8 cellular contexts compared by ENCODE assay signal in genomic region chr6:160455484-160456213, GRCh38.
DNase-seq lines count a peak whose midpoint lies in the region; ATAC-seq, FAIRE-seq and TF ChIP-seq lines count a peak whose summit lies in the region.

No MANE protein-coding gene starts in this region.

- ATAC-seq in GM21619 (IDR thresholded peaks at IDR 0.05; ENCODE audit: unreplicated experiment) (peak; percentile 79), K562 (peak; percentile 94)

- POLR2A ChIA-PET in K562 (lab: Yijun Ruan, JAX) = no interaction called here

- CTCF ChIA-PET in K562 (lab: Yijun Ruan, JAX; ENCODE audit: low intra/inter-chr PET ratio) = interaction anchor here (0.7 to 2.4 kb wide), 7 partner anchors 317 to 1446 kb away, joined by 3 to 19 read pairs (median 3); no protein-coding TSS in a partner anchor

- H3K9me3 ChIP-seq in K562 (replicated peaks; ENCODE audit: control insufficient read depth, insufficient read depth, low read depth, low read length) = no peaks in the 10 kb centered on the region

- no peaks in the 10 kb centered on the region for H3K9me1 ChIP-seq in K562 (ENCODE audit: control insufficient read depth, insufficient read depth, low read length)

- no peaks in the 10 kb centered on the region for H3K9me3 Mint-ChIP-seq in immature natural killer cell

- no peak overlapping the region for H3K27ac ChIP-seq in K562 (ENCODE audit: extremely low read depth, low read depth, low read length)

- 2% methylated on average over 10 of the region's 11 CpGs for WGBS in K562 (ENCODE audit: insufficient coverage, low coverage, missing lambda C conversion rate)

- TF ChIP-seq POLR2A in K562 (conservative IDR thresholded peaks at IDR 0.05) = no peak

- H3K79me2 ChIP-seq in K562 (ENCODE audit: control insufficient read depth, insufficient read depth, low read length) = no peaks in the 10 kb centered on the region

- no peak overlapping the region for H3K4me3 Mint-ChIP-seq in immature natural killer cell

- peaks cover 0 to 9% (median 0%) of the 10 kb centered on the region in 3 donors for H3K27me3 Mint-ChIP-seq in immature natural killer cell (ENCODE audit: low read depth in 3 of 3)

- H3K4me2 ChIP-seq in K562 (ENCODE audit: insufficient read depth, low read length) = no peak overlapping the region

- DNase-seq in EH (ENCODE audit: low read depth) (peak; percentile 60), Kasumi-1 (lab: John Stamatoyannopoulos, UW) (peak; percentile 56 to 63), T1000 (lab: John Stamatoyannopoulos, UW) (peak; percentile 48), K562 (ENCODE audit: extremely low read depth in 1 of 4, low spot score in 3 of 4) (peak; percentile 69 to 84 (median 81)), immature natural killer cell (peak; percentile 67 to 74 (median 72)), OCI-M2 (lab: John Stamatoyannopoulos, UW; ENCODE audit: unreplicated experiment) (no peak)
- peak; percentile 50 to 51 for DNase-seq in stimulated activated CD4-positive, alpha-beta T cell treated with anti-CD3 and anti-CD28 coated beads, Interleukin-12 subunit alpha, Interleukin-12 subunit beta, amount 100 ng/mL, for 24 hours (ENCODE audit: low read depth in 2 of 2)

- peaks cover 10 to 18% of the 10 kb centered on the region in 2 experiments for H3K27me3 ChIP-seq in K562 (ENCODE audit: control insufficient read depth in 2 of 2, insufficient read depth in 2 of 2, low read length in 2 of 2)

- no peaks in the 10 kb centered on the region; the same call in 1 of the 2 replicates for H4K20me1 ChIP-seq in K562 (replicated peaks; ENCODE audit: control insufficient read depth, insufficient read depth, low read length)

- TF ChIP-seq EP300 in K562 (IDR thresholded peaks at IDR 0.05; ENCODE audit: low read length) = no peak

- BruUV-seq in K562 (replicated peaks; lab: Mats Ljungman, UMichigan) = no TSS peak

- FAIRE-seq in K562 (lab: Jason Lieb, UNC) = peak; percentile 88

- no peaks in the 10 kb centered on the region for H3K4me1 Mint-ChIP-seq in immature natural killer cell

- H3K36me3 ChIP-seq in K562 (ENCODE audit: control insufficient read depth, insufficient read depth, low read length) = no peaks in the 10 kb centered on the region

- peak; percentile 92 to 97 (median 96) for TF ChIP-seq CTCF in K562 (IDR thresholded peaks at IDR 0.05 in 2 of 3, conservative IDR thresholded peaks at IDR 0.05 in 1 of 3; ENCODE audit: insufficient read depth in 2 of 3, low read depth in 1 of 3, low read length in 3 of 3)

- intact Hi-C loops in K562 (cut with micrococcal nuclease) = loop anchor here (1.0 to 10.0 kb wide), 5 partner anchors 80 to 592 kb away; no protein-coding TSS in a partner anchor

- H3K36me3 Mint-ChIP-seq in immature natural killer cell = peaks cover 22 to 35% (median 31%) of the 10 kb centered on the region in 3 donors

- in situ Hi-C loops in K562 (cut with MboI) = loop anchor here (5.0 to 10.0 kb wide), 2 partner anchors 313 to 591 kb away; no protein-coding TSS in a partner anchor

- no peak overlapping the region for H3K4me3 ChIP-seq in K562

- peak; percentile 97 for TF ChIP-seq RAD21 in K562 (CRISPR knock-in tag; conservative IDR thresholded peaks at IDR 0.05 in 1 of 2, IDR thresholded peaks at IDR 0.05 in 1 of 2)

- no peak overlapping the region for H3K27ac Mint-ChIP-seq in immature natural killer cell

- no peaks in the 10 kb centered on the region for H3K4me1 ChIP-seq in K562 (replicated peaks in 1 of 2; ENCODE audit: control insufficient read depth in 2 of 2, insufficient read depth in 2 of 2, low read length in 2 of 2)

- no peak overlapping the region for H2AFZ ChIP-seq in K562 (ENCODE audit: low read depth, low read length)

- H3K9ac ChIP-seq in K562 (ENCODE audit: insufficient read depth in 1 of 2, low read depth in 2 of 2, low read length in 2 of 2) = no peak overlapping the region

TF ChIP-seq in K562, 482 proteins besides CTCF, POLR2A, EP300 and RAD21 (continues in another document):
- TF ChIP-seq ZFP36 (IDR thresholded peaks at IDR 0.05; ENCODE audit: low read depth, low read length, partially characterized antibody) = peak; percentile 18
- peak; percentile 39; the same call in 1 of the 2 replicates for TF ChIP-seq MTA3 (IDR thresholded peaks at IDR 0.05; ENCODE audit: borderline replicate concordance)
- TF ChIP-seq THAP12 (CRISPR knock-in tag; IDR thresholded peaks at IDR 0.05) = no peak
- TF ChIP-seq CCNT2 (IDR thresholded peaks at IDR 0.05; ENCODE audit: borderline replicate concordance, extremely low read depth, insufficient read length, low read depth, low read length) = no peak
- TF ChIP-seq VEZF1 (CRISPR knock-in tag; IDR thresholded peaks at IDR 0.05) = peak; percentile 79
- TF ChIP-seq RFX7 (CRISPR knock-in tag; IDR thresholded peaks at IDR 0.05) = no peak
- TF ChIP-seq POLR3G (IDR thresholded peaks at IDR 0.05; ENCODE audit: extremely low read depth, insufficient read length, insufficient replicate concordance) = no peak
- no peak for TF ChIP-seq SRSF7 (optimal IDR thresholded peaks at IDR 0.05; ENCODE audit: low read depth, low read length)
- no peak for TF ChIP-seq ZBED1 (IDR thresholded peaks at IDR 0.05)
- TF ChIP-seq PHF21A (IDR thresholded peaks at IDR 0.05; ENCODE audit: borderline replicate concordance, low read depth) = no peak
- TF ChIP-seq CC2D1A (IDR thresholded peaks at IDR 0.05) = 0 out of 2 replicates have a peak, but pooled peaks have one; percentile 45
- TF ChIP-seq MYC (IDR thresholded peaks at IDR 0.05; ENCODE audit: low read depth, low read length) = 0 out of 2 replicates have a peak, but pooled peaks have one; percentile 24
- no peak for TF ChIP-seq MYC (CRISPR knock-in tag; IDR thresholded peaks at IDR 0.05; ENCODE audit: borderline replicate concordance, low read depth)
- TF ChIP-seq ZNF316 (IDR thresholded peaks at IDR 0.05) = no peak
- TF ChIP-seq SMC3 (conservative IDR thresholded peaks at IDR 0.05; ENCODE audit: insufficient read depth, low read depth, low read length) = peak; percentile 94
- TF ChIP-seq NFIC (IDR thresholded peaks at IDR 0.05) = peak; percentile 44
- TF ChIP-seq SMARCA5 (IDR thresholded peaks at IDR 0.05) = no peak
- TF ChIP-seq RB1 (IDR thresholded peaks at IDR 0.05; ENCODE audit: low read depth) = peak; percentile 48; the same call in 1 of the 2 replicates
- TF ChIP-seq DMBX1 (CRISPR knock-in tag; IDR thresholded peaks at IDR 0.05; ENCODE audit: borderline replicate concordance) = no peak
- TF ChIP-seq CREM (IDR thresholded peaks at IDR 0.05; ENCODE audit: low read depth) = peak; percentile 47; the same call in 1 of the 2 replicates
- TF ChIP-seq ESRRA (IDR thresholded peaks at IDR 0.05; ENCODE audit: borderline replicate concordance, low read depth) = peak; percentile 94
- no peak for TF ChIP-seq ELK1 (CRISPR knock-in tag; IDR thresholded peaks at IDR 0.05)
- TF ChIP-seq STAG1 (CRISPR knock-in tag; IDR thresholded peaks at IDR 0.05; ENCODE audit: borderline replicate concordance) = peak; percentile 95
- peak; percentile 62 to 76; a peak in 3 of 4 replicates for TF ChIP-seq MAZ (CRISPR knock-in tag; conservative IDR thresholded peaks at IDR 0.05 in 1 of 2, IDR thresholded peaks at IDR 0.05 in 1 of 2)
- peak; percentile 16; the same call in 1 of the 2 replicates for TF ChIP-seq CTBP1 (IDR thresholded peaks at IDR 0.05; ENCODE audit: borderline replicate concordance)
- TF ChIP-seq NONO (IDR thresholded peaks at IDR 0.05; ENCODE audit: low read depth in 2 of 2, low read length in 1 of 2) = no peak
